In the genomic region with DNA sequence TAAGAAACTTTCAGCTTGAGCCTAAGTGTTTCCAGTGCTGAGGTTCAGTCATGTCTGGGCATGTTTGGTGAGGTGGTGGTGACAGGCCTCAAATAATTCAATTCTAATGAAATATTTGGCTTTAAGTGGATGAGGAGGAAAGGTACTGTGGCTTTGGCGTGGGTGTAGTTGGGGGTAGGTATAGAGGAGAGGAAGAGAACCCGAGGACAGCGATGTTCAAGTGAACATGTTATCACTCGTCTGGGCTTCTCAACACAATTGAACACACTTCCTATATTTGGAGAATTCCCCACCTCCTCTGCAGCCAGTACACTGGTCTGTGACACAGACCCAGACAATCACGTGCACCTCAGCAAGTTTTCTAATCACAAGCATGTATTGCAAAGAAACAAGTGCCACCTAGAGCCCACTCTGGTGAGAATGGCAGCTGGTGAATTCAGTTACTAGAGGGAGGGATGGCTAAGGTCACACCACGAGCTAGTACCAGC, we compare ENCODE assay signal across 9 cellular contexts. TPM values are rescaled to one million over a fixed set of nuclear protein-coding genes. Genes with fewer than 3 reads are reported as not detected.
DNase-seq lines count a peak whose midpoint lies in the region; ATAC-seq and TF ChIP-seq lines count a peak whose summit lies in the region.
"Had no signal": no experiment of that assay in that cellular context is flagged by ENCODE, and none has a peak within 500 bp of the region (broad histone marks: within the 10 kb centered on the region; RNA-seq: fewer than 3 reads in every experiment).

No MANE protein-coding gene starts in this region.

- H2AK9ac ChIP-seq in IMR-90 (replicated peaks; ENCODE audit: low read depth, low read length, poor library complexity), result no peak overlapping the region

- H3K4me1 Mint-ChIP-seq in brain, result peaks cover 16% of the 10 kb centered on the region

- H3K9me3 ChIP-seq in IMR-90 (ENCODE audit: control insufficient read depth, insufficient read depth, low read length) (no peaks in the 10 kb centered on the region), gastroesophageal sphincter (no peaks in the 10 kb centered on the region)

- BruUV-seq in IMR-90 (replicated peaks; lab: Mats Ljungman, UMichigan), result no TSS peak

- dilution Hi-C loops in IMR-90 (cut with HindIII; ENCODE audit: low sequenced_read_pairs, unreplicated experiment), result no loop called here

- H2AFZ ChIP-seq in IMR-90 (replicated peaks; ENCODE audit: low read length, poor library complexity), result peak overlapping the region; percentile 71

- in situ Hi-C loops in IMR-90 (cut with MboI; ENCODE audit: low sequenced_read_pairs), result loop anchor here (10.0 kb wide), 1 partner anchor 283 kb away; no protein-coding TSS in a partner anchor

- no peaks in the 10 kb centered on the region for H3K79me1 ChIP-seq in IMR-90 (ENCODE audit: low read depth in 1 of 2, low read length in 2 of 2)

- H3K9me1 ChIP-seq in IMR-90 (ENCODE audit: insufficient read depth, low read length), result no peaks in the 10 kb centered on the region

- H3K36me3 ChIP-seq in IMR-90 (ENCODE audit: control insufficient read depth, insufficient read depth, low read length), result no peaks in the 10 kb centered on the region
- H3K36me3 ChIP-seq in gastroesophageal sphincter, result no peaks in the 10 kb centered on the region

- H3K27ac ChIP-seq in IMR-90 (ENCODE audit: insufficient read depth, low read length) (no peak overlapping the region), gastroesophageal sphincter (no peak overlapping the region)
- H3K27ac ChIP-seq: 22Rv1 had no signal

- 50% methylated on average over 1 of the region's 6 CpGs; no CpG with 5 or more reads in 1 of the 2 experiments for WGBS in IMR-90 (ENCODE audit: extremely low coverage in 2 of 2, insufficient read length in 1 of 2), 2 experiments
- 77 to 94% methylated on average over 5 to 6 of the region's 6 CpGs for WGBS in gastroesophageal sphincter (ENCODE audit: low coverage in 1 of 2), 2 donors

- H2BK15ac ChIP-seq in IMR-90 (ENCODE audit: low read depth, low read length), result no peak overlapping the region; the same call in 2 of the 3 replicates

- H3K23ac ChIP-seq in IMR-90 (ENCODE audit: low read depth, low read length), result peak overlapping the region; percentile 64; the same call in 1 of the 2 replicates

- H4K5ac ChIP-seq in IMR-90 (ENCODE audit: low read depth, low read length), result peak overlapping the region; percentile 30

- H2BK20ac ChIP-seq in IMR-90 (ENCODE audit: low read depth, low read length), result peak overlapping the region; percentile 67; the same call in 1 of the 2 replicates

- H3K4ac ChIP-seq in IMR-90 (ENCODE audit: low read depth, low read length), result no peak overlapping the region; the same call in 1 of the 2 replicates

- H3K4me3 ChIP-seq in IMR-90 (ENCODE audit: insufficient read depth, low read depth, low read length) (no peak overlapping the region), gastroesophageal sphincter (no peak overlapping the region)

- TF ChIP-seq CTCF in IMR-90 (conservative IDR thresholded peaks at IDR 0.05; ENCODE audit: low read depth, low read length) (no peak), brain (conservative IDR thresholded peaks at IDR 0.05) (no peak), gastroesophageal sphincter (IDR thresholded peaks at IDR 0.05) (no peak)

- H3K56ac ChIP-seq in IMR-90 (ENCODE audit: extremely low read depth, insufficient read depth, low read length), result no peak overlapping the region

- no peak overlapping the region for H3K4me2 ChIP-seq in IMR-90 (ENCODE audit: low read depth, low read length)

- H3K4me3 Mint-ChIP-seq in brain, result no peak overlapping the region

- H3K36me3 Mint-ChIP-seq in brain, result no peaks in the 10 kb centered on the region

- no peaks in the 10 kb centered on the region for H4K20me1 ChIP-seq in IMR-90 (ENCODE audit: insufficient read depth, low read length)

- TF ChIP-seq EP300 in gastroesophageal sphincter (IDR thresholded peaks at IDR 0.05), result no peak

- POLR2A ChIA-PET in IMR-90 (lab: Charles Lee; ENCODE audit: unreplicated experiment), result no interaction called here

- intact Hi-C loops in IMR-90 (cut with micrococcal nuclease), result loop anchor here (5.0 kb wide), 1 partner anchor 765 kb away; a partner anchor contains a TSS

- DNase-seq in DMS53 (lab: John Stamatoyannopoulos, UW), result peak; percentile 12
- DNase-seq in DMS53 treated with DMSO at 0.1 percent for 48 hours (lab: John Stamatoyannopoulos, UW; ENCODE audit: unreplicated experiment), result no peak
- DNase-seq in IMR-90, result peak; percentile 3
- peak; percentile 34 for DNase-seq in stimulated activated CD8-positive, alpha-beta memory T cell treated with anti-CD3 and anti-CD28 coated beads, Interleukin-4, amount 100 ng/mL, for 24 hours (ENCODE audit: low read depth)
- DNase-seq in NCI-H2081 treated with DMSO at 0.1 percent for 48 hours (lab: John Stamatoyannopoulos, UW), result no peak

- ATAC-seq in GM21515 (IDR thresholded peaks at IDR 0.05; ENCODE audit: unreplicated experiment) (peak; percentile 61), IMR-90 (ENCODE audit: low read depth) (peak; percentile 30; the same call in 1 of the 2 replicates), gastroesophageal sphincter (no peak)

- peak overlapping the region; percentile 45 for H3K18ac ChIP-seq in IMR-90 (ENCODE audit: low read depth, low read length)

- peak overlapping the region in 4 of 5 experiments; percentile 3 to 65 (median 37) for H3K27ac Mint-ChIP-seq in brain

- H3K14ac ChIP-seq in IMR-90 (replicated peaks; ENCODE audit: low read depth, low read length), result peak overlapping the region; percentile 29; the same call in 1 of the 2 replicates

- H2BK5ac ChIP-seq in IMR-90 (ENCODE audit: low read depth, low read length, poor library complexity, severe bottlenecking), result no peak overlapping the region

- TF ChIP-seq RAD21 in IMR-90 (IDR thresholded peaks at IDR 0.05; ENCODE audit: low read length), result no peak

- no peak overlapping the region; the same call in 1 of the 2 replicates for H3K9ac ChIP-seq in IMR-90 (ENCODE audit: low read depth, low read length)

- H2BK120ac ChIP-seq in IMR-90 (ENCODE audit: low read depth, low read length), result peak overlapping the region; percentile 69; the same call in 1 of the 2 replicates

- peaks cover 4% of the 10 kb centered on the region for H3K27me3 Mint-ChIP-seq in brain

- peaks cover 0 to 10% (median 5%) of the 10 kb centered on the region in 5 experiments for H3K9me3 Mint-ChIP-seq in brain

- H2AK5ac ChIP-seq in IMR-90 (ENCODE audit: low read depth, low read length), result no peak overlapping the region

- no peaks in the 10 kb centered on the region for H3K4me1 ChIP-seq in IMR-90 (ENCODE audit: control insufficient read depth, insufficient read depth, low read length)
- peaks cover 0 to 3% (median 0%) of the 10 kb centered on the region in 3 donors for H3K4me1 ChIP-seq in gastroesophageal sphincter

- H4K91ac ChIP-seq in IMR-90 (ENCODE audit: insufficient read depth, low read depth, low read length), result 0 out of 2 replicates have a peak overlapping the region, but pooled peaks have one; percentile 6

- no peak for TF ChIP-seq POLR2A in IMR-90 (IDR thresholded peaks at IDR 0.05; ENCODE audit: low read depth, low read length)
- no peak for TF ChIP-seq POLR2A in gastroesophageal sphincter (IDR thresholded peaks at IDR 0.05)

- no peaks in the 10 kb centered on the region for H3K27me3 ChIP-seq in IMR-90 (ENCODE audit: control insufficient read depth, insufficient read depth, low read length)
- H3K27me3 ChIP-seq in gastroesophageal sphincter, result no peaks in the 10 kb centered on the region

- H4K8ac ChIP-seq in IMR-90 (ENCODE audit: low read depth in 2 of 2, low read length in 2 of 2), result peak overlapping the region in 1 of 2 experiments; percentile 40; a peak in 2 of 4 replicates

- CTCF ChIA-PET in IMR-90 (lab: Yijun Ruan, JAX), result interaction anchor here (0.5 kb wide), 1 partner anchor 78 kb away, joined by 3 read pairs; no protein-coding TSS in a partner anchor

TF ChIP-seq in IMR-90, 13 proteins besides CTCF, POLR2A, EP300 and RAD21:
- no peak for TF ChIP-seq RCOR1 (IDR thresholded peaks at IDR 0.05; ENCODE audit: insufficient replicate concordance, low read length)
- no peak for TF ChIP-seq NFE2L2 (IDR thresholded peaks at IDR 0.05; ENCODE audit: low read depth, low read length)
- TF ChIP-seq BHLHE40 (IDR thresholded peaks at IDR 0.05; ENCODE audit: low read depth, low read length), result no peak
- TF ChIP-seq MAZ (IDR thresholded peaks at IDR 0.05; ENCODE audit: borderline replicate concordance, low read depth, low read length), result no peak
- TF ChIP-seq CHD1 (IDR thresholded peaks at IDR 0.05; ENCODE audit: low read depth, low read length), result no peak
- TF ChIP-seq RFX5 (IDR thresholded peaks at IDR 0.05; ENCODE audit: low read depth, low read length), result no peak
- TF ChIP-seq CEBPB (IDR thresholded peaks at IDR 0.05; ENCODE audit: low read depth, low read length), result no peak
- TF ChIP-seq FOS (IDR thresholded peaks at IDR 0.05; ENCODE audit: low read depth, low read length), result no peak
- TF ChIP-seq SMC3 (IDR thresholded peaks at IDR 0.05; ENCODE audit: low read depth, low read length), result no peak
- TF ChIP-seq MXI1 (IDR thresholded peaks at IDR 0.05; ENCODE audit: borderline replicate concordance, low read depth, low read length), result no peak
TF ChIP-seq in IMR-90: peak in this region for 0.

RNA-seq across cellular contexts. Expression of a gene that starts 53.0 kb away (rescaled TPM):
- total RNA-seq in IMR-90 (2012; rRNA removed) (not detected in 2 replicates), gastroesophageal sphincter (not detected)
- polyA plus RNA-seq in IMR-90 (2012; rRNA removed) (not detected in 2 replicates), brain (ENCODE audit: insufficient read depth, low read depth, low replicate concordance) (not detected)
- polyA plus RNA-seq in IMR-90 (2012; cell fraction: cytosol; rRNA removed), result not detected in 2 replicates
- polyA plus RNA-seq in IMR-90 (2012; cell fraction: nucleus; rRNA removed; ENCODE audit: low replicate concordance), result not detected in 2 replicates

Comparison
In these comparisons a context has a peak if more than half of its experiments do, and no peak if none do; other contexts are left out.
1. DNase-seq: peak in DMS53 (single experiment), IMR-90 (single experiment) and stimulated activated CD8-positive, alpha-beta memory T cell treated with anti-CD3 and anti-CD28 coated beads, Interleukin-4, amount 100 ng/mL, for 24 hours (single experiment); none in DMS53 treated with DMSO at 0.1 percent for 48 hours (single experiment) and NCI-H2081 treated with DMSO at 0.1 percent for 48 hours (single experiment).